Comparison of ENCODE assay signal across 15 cellular contexts in genomic region chr18:46196627-46197243, GRCh38.
DNase-seq lines count a peak whose midpoint lies in the region; ATAC-seq and TF ChIP-seq lines count a peak whose summit lies in the region.
"Had no signal": no experiment of that assay in that cellular context is flagged by ENCODE, and none has a peak within 500 bp of the region (broad histone marks: within the 10 kb centered on the region; RNA-seq: fewer than 3 reads in every experiment).

No MANE protein-coding gene starts in this region.

- intact Hi-C loops in left ventricle myocardium superior (cut with micrococcal nuclease): no loop called here
- intact Hi-C loops in Right ventricle myocardium inferior (cut with DNase I): no loop called here

- DNase-seq in left ventricle myocardium superior (no peak), Right ventricle myocardium inferior (ENCODE audit: missing footprints) (no peak), myocyte (ENCODE audit: low read depth) (peak; percentile 43), COR-L47 (lab: John Stamatoyannopoulos, UW) (no peak), midbrain (lab: John Stamatoyannopoulos, UW) (no peak)
- DNase-seq: ACHN, AML-193, GM23248, NCI-H1092, NCI-H2081 treated with DMSO at 0.1 percent for 48 hours, NCI-H510A, NCI-H82, PC-3 had no signal

- ATAC-seq in left ventricle myocardium superior (peak; percentile 62), Right ventricle myocardium inferior (no peak), SK-N-SH treated with all-trans-retinoic acid at 6 μM for 48 hours (peak; percentile 41; the same call in 2 of the 3 replicates), GM21447 (IDR thresholded peaks at IDR 0.05; ENCODE audit: unreplicated experiment) (no peak)
- ATAC-seq: PC-3 had no signal

TF ChIP-seq in SK-N-SH treated with all-trans-retinoic acid at 6 μM for 48 hours, 23 proteins besides CTCF, POLR2A, EP300 and RAD21:
- TF ChIP-seq PPARA (CRISPR knock-in tag; IDR thresholded peaks at IDR 0.05; ENCODE audit: borderline replicate concordance) (no peak), ARNTL (CRISPR knock-in tag; IDR thresholded peaks at IDR 0.05; ENCODE audit: borderline replicate concordance, low read depth) (no peak), BACH2 (CRISPR knock-in tag; IDR thresholded peaks at IDR 0.05; ENCODE audit: borderline replicate concordance) (no peak), ZNF70 (CRISPR knock-in tag; IDR thresholded peaks at IDR 0.05) (no peak), ISL1 (CRISPR knock-in tag; IDR thresholded peaks at IDR 0.05) (no peak), SNAI2 (CRISPR knock-in tag; IDR thresholded peaks at IDR 0.05) (no peak), CSRNP3 (CRISPR knock-in tag; IDR thresholded peaks at IDR 0.05) (no peak), ESRRG (CRISPR knock-in tag; IDR thresholded peaks at IDR 0.05) (no peak), ZFP30 (CRISPR knock-in tag; IDR thresholded peaks at IDR 0.05) (no peak), OSR1 (CRISPR knock-in tag; IDR thresholded peaks at IDR 0.05) (no peak), ZFP3 (CRISPR knock-in tag; IDR thresholded peaks at IDR 0.05) (no peak), GLIS3 (CRISPR knock-in tag; IDR thresholded peaks at IDR 0.05) (no peak), CSDC2 (CRISPR knock-in tag; IDR thresholded peaks at IDR 0.05) (no peak), TOX (CRISPR knock-in tag; IDR thresholded peaks at IDR 0.05; ENCODE audit: borderline replicate concordance) (no peak)
- TF ChIP-seq, protein P1, sequence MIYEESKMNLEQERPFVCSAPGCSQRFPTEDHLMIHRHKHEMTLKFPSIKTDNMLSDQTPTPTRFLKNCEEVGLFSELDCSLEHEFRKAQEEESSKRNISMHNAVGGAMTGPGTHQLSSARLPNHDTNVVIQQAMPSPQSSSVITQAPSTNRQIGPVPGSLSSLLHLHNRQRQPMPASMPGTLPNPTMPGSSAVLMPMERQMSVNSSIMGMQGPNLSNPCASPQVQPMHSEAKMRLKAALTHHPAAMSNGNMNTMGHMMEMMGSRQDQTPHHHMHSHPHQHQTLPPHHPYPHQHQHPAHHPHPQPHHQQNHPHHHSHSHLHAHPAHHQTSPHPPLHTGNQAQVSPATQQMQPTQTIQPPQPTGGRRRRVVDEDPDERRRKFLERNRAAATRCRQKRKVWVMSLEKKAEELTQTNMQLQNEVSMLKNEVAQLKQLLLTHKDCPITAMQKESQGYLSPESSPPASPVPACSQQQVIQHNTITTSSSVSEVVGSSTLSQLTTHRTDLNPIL (CRISPR knock-in tag; IDR thresholded peaks at IDR 0.05; ENCODE audit: low read depth): no peak

Comparison
In these comparisons a context has a peak if more than half of its experiments do, and no peak if none do; other contexts are left out.
1. ATAC-seq: peak in left ventricle myocardium superior (single experiment) and SK-N-SH treated with all-trans-retinoic acid at 6 μM for 48 hours (single experiment); none in Right ventricle myocardium inferior (single experiment) and GM21447 (single experiment).